13 cellular contexts compared by ENCODE assay signal in genomic region chr4:86338989-86339388, GRCh38. TPM values are rescaled to one million over a fixed set of nuclear protein-coding genes. Genes with fewer than 3 reads are reported as not detected.
DNase-seq lines count a peak whose midpoint lies in the region; ATAC-seq, FAIRE-seq and TF ChIP-seq lines count a peak whose summit lies in the region.
"Had no signal": no experiment of that assay in that cellular context is flagged by ENCODE, and none has a peak within 500 bp of the region (broad histone marks: within the 10 kb centered on the region; RNA-seq: fewer than 3 reads in every experiment).

No MANE protein-coding gene starts in this region.

- TF ChIP-seq CTCF in MCF 10A (IDR thresholded peaks at IDR 0.05; ENCODE audit: unreplicated experiment) (no peak), breast epithelium (IDR thresholded peaks at IDR 0.05) (no peak), astrocyte of the spinal cord (IDR thresholded peaks at IDR 0.05; ENCODE audit: low read depth, low read length) (no peak), D721Med (IDR thresholded peaks at IDR 0.05; ENCODE audit: insufficient read depth, missing control alignments) (no peak)

- FAIRE-seq in D721Med (lab: Jason Lieb, UNC), result no peak

- POLR2A ChIA-PET in MCF 10A (lab: Yijun Ruan, JAX), result interaction anchor here (0.5 kb wide), 1 partner anchor 29 kb away, joined by 5 read pairs; no protein-coding TSS in a partner anchor

- H3K9me3 Mint-ChIP-seq in MCF 10A (ENCODE audit: unreplicated experiment), result no peaks in the 10 kb centered on the region

- no peak overlapping the region for H3K4me3 Mint-ChIP-seq in MCF 10A (ENCODE audit: unreplicated experiment)

- H3K27me3 Mint-ChIP-seq in MCF 10A (ENCODE audit: insufficient read depth, unreplicated experiment), result no peaks in the 10 kb centered on the region

- no TSS peak for BruUV-seq in MCF 10A (replicated peaks; lab: Mats Ljungman, UMichigan)

- no peaks in the 10 kb centered on the region for H3K36me3 ChIP-seq in breast epithelium
- no peaks in the 10 kb centered on the region for H3K36me3 ChIP-seq in aorta (ENCODE audit: control insufficient read depth in 1 of 2, insufficient read depth in 2 of 2, low read length in 1 of 2)

- WGBS in aorta, 2 donors, result 66 to 77% methylated on average over 2 of the region's 2 CpGs

- H3K4me1 ChIP-seq in breast epithelium (no peaks in the 10 kb centered on the region), aorta (ENCODE audit: control insufficient read depth in 1 of 2, insufficient read depth in 2 of 2, low read length in 2 of 2) (no peaks in the 10 kb centered on the region)

- DNase-seq in MCF 10A (ENCODE audit: unreplicated experiment), result peak; percentile 81
- DNase-seq in breast epithelium (ENCODE audit: low spot score in 2 of 2), result no peak
- peak; percentile 88 for DNase-seq in astrocyte of the spinal cord (ENCODE audit: low read depth, low spot score)
- peak; percentile 97 for DNase-seq in iris pigment epithelial cell (ENCODE audit: low read depth)
- DNase-seq in aorta, result no peak
- no peak for DNase-seq in D721Med (ENCODE audit: insufficient read length, low spot score)
- DNase-seq in stimulated activated CD4-positive, alpha-beta T cell treated with anti-CD3 and anti-CD28 coated beads, Interleukin-2, amount 100 ng/mL, for 48 hours, result no peak
- DNase-seq: activated T-cell treated with anti-CD3 and anti-CD28 coated beads, Interleukin-2, amount 50 U/mL, for 48 hours; effector memory CD4-positive, alpha-beta T cell; stimulated activated CD4-positive, alpha-beta T cell treated with anti-CD3 and anti-CD28 coated beads, Interleukin-12 subunit alpha, Interleukin-12 subunit beta, amount 100 ng/mL, for 4 hours had no signal

- H3K27me3 ChIP-seq in breast epithelium (no peaks in the 10 kb centered on the region), aorta (ENCODE audit: control insufficient read depth in 1 of 2, insufficient read depth in 2 of 2, low read length in 1 of 2) (no peaks in the 10 kb centered on the region)

- peak overlapping the region; percentile 40 for H3K27ac Mint-ChIP-seq in MCF 10A (ENCODE audit: low read depth, unreplicated experiment)

- in situ Hi-C loops in astrocyte of the spinal cord (cut with HindIII; ENCODE audit: low sequenced_read_pairs), result no loop called here

- ATAC-seq in aorta (ENCODE audit: low FRiP score), result peak; percentile 55
- no peak for ATAC-seq in GM18873 (IDR thresholded peaks at IDR 0.05; ENCODE audit: low FRiP score, unreplicated experiment)

- H3K9me3 ChIP-seq in breast epithelium (no peaks in the 10 kb centered on the region), aorta (ENCODE audit: control insufficient read depth, low read length) (no peaks in the 10 kb centered on the region)

- CTCF ChIA-PET in MCF 10A (lab: Yijun Ruan, JAX), result interaction anchor here (0.6 kb wide), 1 partner anchor 544 kb away, joined by 3 read pairs; no protein-coding TSS in a partner anchor

- intact Hi-C loops in MCF 10A (cut with micrococcal nuclease) (no loop called here), breast epithelium (cut with DNase I; ENCODE audit: low total_unique reads) (no loop called here), aorta (cut with DNase I) (no loop called here)

- no peaks in the 10 kb centered on the region for H3K36me3 Mint-ChIP-seq in MCF 10A (ENCODE audit: insufficient read depth, unreplicated experiment)

- H3K27ac ChIP-seq in breast epithelium (no peak overlapping the region), aorta (ENCODE audit: low read depth in 1 of 2, low read length in 2 of 2) (no peak overlapping the region)
- H3K27ac ChIP-seq: 22Rv1 had no signal

- peaks cover 14% of the 10 kb centered on the region for H3K4me1 Mint-ChIP-seq in MCF 10A (ENCODE audit: insufficient read depth, unreplicated experiment)

- no peak for TF ChIP-seq POLR2A in breast epithelium (IDR thresholded peaks at IDR 0.05)

- H3K4me3 ChIP-seq in breast epithelium, result no peak overlapping the region
- H3K4me3 ChIP-seq in astrocyte of the spinal cord (ENCODE audit: low read depth, low read length), result no peak overlapping the region
- H3K4me3 ChIP-seq in aorta (ENCODE audit: low read length in 2 of 2), result no peak overlapping the region
- H3K4me3 ChIP-seq: lung had no signal

RNA-seq across cellular contexts. Expression of gene MAPK10, which starts 20.9 kb away (rescaled TPM):
- total RNA-seq in MCF 10A (2022) (4.7 and 5.3 TPM in 2 replicates), breast epithelium (10 to 100 TPM; 18.4 to 46.2 (median 24.6) TPM), aorta (10 to 100 TPM; 12.4 to 40.0 TPM)
- polyA plus RNA-seq in aorta, result 10 to 100 TPM; 19.9 to 28.3 TPM

Comparison
In these comparisons a context has a peak if more than half of its experiments do, and no peak if none do; other contexts are left out.
1. DNase-seq: peak in MCF 10A (single experiment), astrocyte of the spinal cord (single experiment) and iris pigment epithelial cell (single experiment); none in breast epithelium (0 of 2), aorta (0 of 2), D721Med (single experiment) and stimulated activated CD4-positive, alpha-beta T cell treated with anti-CD3 and anti-CD28 coated beads, Interleukin-2, amount 100 ng/mL, for 48 hours (0 of 2).